Comparison of ENCODE assay signal across 18 cellular contexts in the genomic region with DNA sequence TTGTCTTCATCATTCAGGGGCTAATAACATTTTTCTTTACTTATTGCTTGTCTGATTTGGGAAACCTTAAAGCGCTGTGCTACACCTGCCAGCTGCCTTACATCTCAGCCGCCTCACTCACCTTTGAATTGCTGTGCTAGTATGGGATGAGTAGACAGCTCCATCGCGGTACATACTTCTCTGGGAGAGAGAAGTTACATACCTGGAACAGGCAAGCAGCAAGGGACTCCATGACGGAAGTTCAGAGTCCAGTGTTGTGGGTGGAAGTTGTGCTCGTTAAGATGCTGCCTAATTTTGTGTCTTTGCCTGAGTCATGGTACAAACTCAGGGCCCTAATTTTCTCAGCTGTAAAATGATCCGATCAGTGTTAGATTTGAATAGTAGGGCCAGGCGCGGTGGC. TPM values are rescaled to one million over a fixed set of nuclear protein-coding genes. Genes with fewer than 3 reads are reported as not detected.
DNase-seq lines count a peak whose midpoint lies in the region; ATAC-seq and TF ChIP-seq lines count a peak whose summit lies in the region.
"Had no signal": no experiment of that assay in that cellular context is flagged by ENCODE, and none has a peak within 500 bp of the region (broad histone marks: within the 10 kb centered on the region; RNA-seq: fewer than 3 reads in every experiment).

No MANE protein-coding gene starts in this region.

- peaks cover 11% of the 10 kb centered on the region for H3K4me1 ChIP-seq in Panc1 (ENCODE audit: control insufficient read depth, insufficient read depth, low read length)

- H3K27ac Mint-ChIP-seq in activated naive CD4-positive, alpha-beta T cell treated with anti-CD3 and anti-CD28 coated beads, Interleukin-2, amount 50 U/mL, for 24 hours, result peak overlapping the region; percentile 68
- H3K27ac Mint-ChIP-seq in effector memory CD8-positive, alpha-beta T cell, result peak overlapping the region in 1 of 2 donors; percentile 69
- H3K27ac Mint-ChIP-seq in stimulated activated memory B cell treated with anti-CD40 and anti-IgM and Interleukin-4, amounts not matched to agents 10 μg/mL and 1 μg/mL and 100 μg/mL, for 72 hours, result peak overlapping the region; percentile 88

- no peaks in the 10 kb centered on the region for H3K27me3 Mint-ChIP-seq in activated naive CD4-positive, alpha-beta T cell treated with anti-CD3 and anti-CD28 coated beads, Interleukin-2, amount 50 U/mL, for 24 hours
- H3K27me3 Mint-ChIP-seq in effector memory CD8-positive, alpha-beta T cell, result no peaks in the 10 kb centered on the region
- no peaks in the 10 kb centered on the region for H3K27me3 Mint-ChIP-seq in stimulated activated memory B cell treated with anti-CD40 and anti-IgM and Interleukin-4, amounts not matched to agents 10 μg/mL and 1 μg/mL and 100 μg/mL, for 72 hours

- H3K36me3 ChIP-seq in Panc1 (ENCODE audit: control insufficient read depth, insufficient read depth, low read length), result peaks cover 13% of the 10 kb centered on the region; the same call in 1 of the 2 replicates

- peaks cover 5% of the 10 kb centered on the region for H3K9me3 Mint-ChIP-seq in activated naive CD4-positive, alpha-beta T cell treated with anti-CD3 and anti-CD28 coated beads, Interleukin-2, amount 50 U/mL, for 24 hours
- no peaks in the 10 kb centered on the region for H3K9me3 Mint-ChIP-seq in effector memory CD8-positive, alpha-beta T cell
- peaks cover 2% of the 10 kb centered on the region for H3K9me3 Mint-ChIP-seq in stimulated activated memory B cell treated with anti-CD40 and anti-IgM and Interleukin-4, amounts not matched to agents 10 μg/mL and 1 μg/mL and 100 μg/mL, for 72 hours

- peak overlapping the region; percentile 12; the same call in 1 of the 2 replicates for H3K27ac ChIP-seq in Panc1 (ENCODE audit: low read length)
- H3K27ac ChIP-seq: coronary artery, right atrium auricular region, SK-N-MC had no signal

- H3K4me1 Mint-ChIP-seq in activated naive CD4-positive, alpha-beta T cell treated with anti-CD3 and anti-CD28 coated beads, Interleukin-2, amount 50 U/mL, for 24 hours, result peaks cover 57% of the 10 kb centered on the region
- peaks cover 21 to 24% of the 10 kb centered on the region in 2 donors for H3K4me1 Mint-ChIP-seq in effector memory CD8-positive, alpha-beta T cell (ENCODE audit: low read depth in 2 of 2)
- peaks cover 56% of the 10 kb centered on the region for H3K4me1 Mint-ChIP-seq in stimulated activated memory B cell treated with anti-CD40 and anti-IgM and Interleukin-4, amounts not matched to agents 10 μg/mL and 1 μg/mL and 100 μg/mL, for 72 hours

- in situ Hi-C loops in Panc1 (cut with HindIII; ENCODE audit: low pct_unique_long_range_greater_than_20kb, low sequenced_read_pairs), result no loop called here

- peaks cover 7% of the 10 kb centered on the region for H3K36me3 Mint-ChIP-seq in activated naive CD4-positive, alpha-beta T cell treated with anti-CD3 and anti-CD28 coated beads, Interleukin-2, amount 50 U/mL, for 24 hours
- peaks cover 58% of the 10 kb centered on the region for H3K36me3 Mint-ChIP-seq in effector memory CD8-positive, alpha-beta T cell (ENCODE audit: insufficient read depth)
- peaks cover 32% of the 10 kb centered on the region for H3K36me3 Mint-ChIP-seq in stimulated activated memory B cell treated with anti-CD40 and anti-IgM and Interleukin-4, amounts not matched to agents 10 μg/mL and 1 μg/mL and 100 μg/mL, for 72 hours

- H3K9me3 ChIP-seq in Panc1 (ENCODE audit: control insufficient read depth, insufficient read depth, low read depth, low read length), result no peaks in the 10 kb centered on the region
- H3K9me3 ChIP-seq: right atrium auricular region had no signal

- POLR2A ChIA-PET in Panc1 (lab: Charles Lee), result no interaction called here
- POLR2A ChIA-PET in GM10248 (lab: Yijun Ruan, JAX), result no interaction called here

- ATAC-seq in Panc1 (no peak), HG02938 (IDR thresholded peaks at IDR 0.05; ENCODE audit: unreplicated experiment) (no peak), HG03095 (IDR thresholded peaks at IDR 0.05; ENCODE audit: unreplicated experiment) (no peak)
- no peak for ATAC-seq in effector memory CD8-positive, alpha-beta T cell (replicated peaks)
- no peak for ATAC-seq in stimulated activated memory B cell treated with anti-CD40 and anti-IgM and Interleukin-4, amounts not matched to agents 10 μg/mL and 1 μg/mL and 100 μg/mL, for 72 hours
- ATAC-seq: left lobe of liver had no signal

- CTCF ChIA-PET in Panc1 (lab: Charles Lee) (interaction anchor here (0.6 kb wide), 1 partner anchor 105 kb away, joined by 3 read pairs; no protein-coding TSS in a partner anchor), GM10248 (lab: Yijun Ruan, JAX) (interaction anchor here (1.0 to 5.0 kb wide), 3 partner anchors 9 to 99 kb away, joined by 3 to 31 read pairs (median 6); no protein-coding TSS in a partner anchor)

- DNase-seq in activated naive CD4-positive, alpha-beta T cell treated with Interleukin-2 at 50 U/mL for 16 hours, result no peak
- DNase-seq in Panc1 (ENCODE audit: low read depth, low spot score), result no peak
- no peak for DNase-seq in effector memory CD8-positive, alpha-beta T cell
- DNase-seq in GM10248 (ENCODE audit: extremely low spot score), result no peak
- DNase-seq: activated CD4-positive, alpha-beta T cell treated with anti-CD3 and anti-CD28 coated beads, Interleukin-2, amount 50 U/mL, for 48 hours; DMS79 treated with DMSO at 0.1 percent for 48 hours; NCI-H1092; NCI-H2227 treated with DMSO at 0.1 percent for 48 hours; stimulated activated CD4-positive, alpha-beta T cell treated with anti-CD3 and anti-CD28 coated beads, Interleukin-1b, Interleukin-23, amount 100 ng/mL, for 48 hours; stimulated activated CD8-positive, alpha-beta memory T cell treated with anti-CD3 and anti-CD28 coated beads, Interleukin-4, amount 100 ng/mL, for 48 hours had no signal

- peak overlapping the region; percentile 92 for H3K4me3 Mint-ChIP-seq in activated naive CD4-positive, alpha-beta T cell treated with anti-CD3 and anti-CD28 coated beads, Interleukin-2, amount 50 U/mL, for 24 hours
- H3K4me3 Mint-ChIP-seq in effector memory CD8-positive, alpha-beta T cell, result peak overlapping the region; percentile 76 to 88
- H3K4me3 Mint-ChIP-seq in stimulated activated memory B cell treated with anti-CD40 and anti-IgM and Interleukin-4, amounts not matched to agents 10 μg/mL and 1 μg/mL and 100 μg/mL, for 72 hours, result peak overlapping the region; percentile 55

- H3K27me3 ChIP-seq in Panc1 (ENCODE audit: control insufficient read depth, insufficient read depth, low read length), result no peaks in the 10 kb centered on the region
- H3K27me3 ChIP-seq: right atrium auricular region had no signal

- intact Hi-C loops in Panc1 (cut with micrococcal nuclease; ENCODE audit: unreplicated experiment), result no loop called here

- H3K4me3 ChIP-seq in Panc1 (ENCODE audit: low read depth in 2 of 2, low read length in 2 of 2), result no peak overlapping the region
- H3K4me3 ChIP-seq: right atrium auricular region had no signal

- TF ChIP-seq CTCF in Panc1 (IDR thresholded peaks at IDR 0.05) (no peak), GM10248 (IDR thresholded peaks at IDR 0.05; ENCODE audit: control extremely low read depth, extremely low read depth, low read depth, missing control alignments) (no peak)

- no TSS peak for BruUV-seq in Panc1 (replicated peaks; lab: Mats Ljungman, UMichigan)

RNA-seq across cellular contexts. Expression of a gene that starts 1.9 kb away (rescaled TPM):
- total RNA-seq in Panc1 (2021; ENCODE audit: unreplicated experiment), result 50.5 TPM
- 41.4 TPM for polyA plus RNA-seq in Panc1 (2012; ENCODE audit: insufficient read length)
